1 cellular context compared by ENCODE assay signal in genomic region chr13:91347212-91347995, GRCh38.
TF ChIP-seq lines count a peak whose summit lies in the region.

MIR17HG (plus strand) TSS chr13:91347687.

TF ChIP-seq in K562, 482 proteins besides CTCF, POLR2A, EP300 and RAD21 (continued from another document):
- TF ChIP-seq E2F1 (CRISPR knock-in tag; IDR thresholded peaks at IDR 0.05) (peak; percentile 98), HIVEP1 (CRISPR knock-in tag; IDR thresholded peaks at IDR 0.05) (no peak)
TF ChIP-seq in K562: peak in this region for 5.
